Comparison of ENCODE assay signal across 8 cellular contexts in genomic region chr1:219189021-219189824, GRCh38. TPM values are rescaled to one million over a fixed set of nuclear protein-coding genes. Genes with fewer than 3 reads are reported as not detected.
A peak's percentile ranks its signal among the peaks of the same experiment; 100 is the strongest.
DNase-seq lines count a peak whose midpoint lies in the region; ATAC-seq and TF ChIP-seq lines count a peak whose summit lies in the region.

No MANE protein-coding gene starts in this region.

- no peak for TF ChIP-seq CTCF in cardiac fibroblast (IDR thresholded peaks at IDR 0.05; ENCODE audit: low read depth, low read length)
- no peak for TF ChIP-seq CTCF in progenitor cell of endocrine pancreas (IDR thresholded peaks at IDR 0.05; ENCODE audit: unreplicated experiment)

- no peaks in the 10 kb centered on the region for H3K27me3 Mint-ChIP-seq in progenitor cell of endocrine pancreas

- DNase-seq in Caki2 (ENCODE audit: low read depth) (peak; percentile 65), cardiac fibroblast (ENCODE audit: low read depth in 2 of 2) (peak; percentile 68 to 78), progenitor cell of endocrine pancreas (ENCODE audit: low spot score, unreplicated experiment) (no peak), GM19238 (ENCODE audit: insufficient read length, low spot score) (no peak), posterior cingulate gyrus (no peak)
- DNase-seq in stimulated activated naive CD4-positive, alpha-beta T cell (lab: John Stamatoyannopoulos, UW): no peak

- H3K36me3 Mint-ChIP-seq in progenitor cell of endocrine pancreas (ENCODE audit: insufficient read depth): peaks cover 21% of the 10 kb centered on the region

- no peak overlapping the region for H3K4me3 Mint-ChIP-seq in progenitor cell of endocrine pancreas (ENCODE audit: low read depth)

- H3K4me3 ChIP-seq in cardiac fibroblast (replicated peaks in 1 of 2; ENCODE audit: low read depth in 2 of 2, low read length in 2 of 2): no peak overlapping the region

- ATAC-seq in GM19467 (IDR thresholded peaks at IDR 0.05; ENCODE audit: unreplicated experiment): peak; percentile 71
- ATAC-seq in HG03457 (IDR thresholded peaks at IDR 0.05; ENCODE audit: unreplicated experiment): peak; percentile 58

- H3K27ac Mint-ChIP-seq in progenitor cell of endocrine pancreas: peak overlapping the region; percentile 56

- intact Hi-C loops in posterior cingulate gyrus (cut with DNase I): no loop called here

- in situ Hi-C loops in Caki2 (cut with HindIII; ENCODE audit: low pct_unique_long_range_greater_than_20kb, low sequenced_read_pairs): no loop called here

- H3K9me3 Mint-ChIP-seq in progenitor cell of endocrine pancreas (ENCODE audit: low read depth): peaks cover 3% of the 10 kb centered on the region

- H3K4me1 Mint-ChIP-seq in progenitor cell of endocrine pancreas (ENCODE audit: low read depth): peaks cover 19% of the 10 kb centered on the region

RNA-seq across cellular contexts. Expression of gene LYPLAL1, which starts 15.5 kb away (rescaled TPM):
- total RNA-seq in Caki2 (2014; rRNA removed; shearing (Covaris generic); ENCODE audit: low replicate concordance): 19.4 and 20.5 TPM in 2 replicates
- 33.0 and 38.2 TPM in 2 replicates for total RNA-seq in progenitor cell of endocrine pancreas

Comparison
In these comparisons a context has a peak if more than half of its experiments do, and no peak if none do; other contexts are left out.
1. DNase-seq: peak in Caki2 (single experiment) and cardiac fibroblast (2 of 2); none in progenitor cell of endocrine pancreas (single experiment), stimulated activated naive CD4-positive, alpha-beta T cell (0 of 6), GM19238 (single experiment) and posterior cingulate gyrus (0 of 10).